In genomic region chr1:207885129-207886032, GRCh38 we compare ENCODE assay signal across 1 cellular context.
TF ChIP-seq lines count a peak whose summit lies in the region.

No MANE protein-coding gene starts in this region.

TF ChIP-seq in K562, 482 proteins besides CTCF, POLR2A, EP300 and RAD21 (continued from another document and continues in another):
- TF ChIP-seq ZBTB26 (CRISPR knock-in tag; IDR thresholded peaks at IDR 0.05) = no peak; the same call in 1 of the 2 replicates
- no peak for TF ChIP-seq TCF7 (IDR thresholded peaks at IDR 0.05; ENCODE audit: borderline replicate concordance)
- TF ChIP-seq ZNF134 (CRISPR knock-in tag; conservative IDR thresholded peaks at IDR 0.05) = 0 out of 2 replicates have a peak, but pooled peaks have one; percentile 14
- peak; percentile 60; the same call in 1 of the 2 replicates for TF ChIP-seq SMARCA5 (IDR thresholded peaks at IDR 0.05)
- TF ChIP-seq SMARCB1 (IDR thresholded peaks at IDR 0.05; ENCODE audit: insufficient read length, low read depth) = no peak
- TF ChIP-seq CC2D1A (IDR thresholded peaks at IDR 0.05) = peak; percentile 87
- no peak for TF ChIP-seq HDAC8 (tag; IDR thresholded peaks at IDR 0.05)
- no peak for TF ChIP-seq ERF (CRISPR knock-in tag; IDR thresholded peaks at IDR 0.05)
- no peak for TF ChIP-seq HIVEP1 (CRISPR knock-in tag; IDR thresholded peaks at IDR 0.05)
- TF ChIP-seq KDM5B (IDR thresholded peaks at IDR 0.05; ENCODE audit: insufficient replicate concordance, low read depth, low read length) = no peak
- TF ChIP-seq ZNF584 (CRISPR knock-in tag; IDR thresholded peaks at IDR 0.05; ENCODE audit: low read depth) = no peak
- TF ChIP-seq ILK (tag; IDR thresholded peaks at IDR 0.05; ENCODE audit: borderline replicate concordance, low read depth) = no peak
- TF ChIP-seq FOXO4 (CRISPR knock-in tag; IDR thresholded peaks at IDR 0.05) = no peak
- no peak for TF ChIP-seq PPARD (CRISPR knock-in tag; IDR thresholded peaks at IDR 0.05)
- peak in 1 of 2 experiments; percentile 55; a peak in 3 of 4 replicates for TF ChIP-seq NRF1 (conservative IDR thresholded peaks at IDR 0.05 in 1 of 2, IDR thresholded peaks at IDR 0.05 in 1 of 2)
- TF ChIP-seq GMEB1 (CRISPR knock-in tag; IDR thresholded peaks at IDR 0.05) = no peak; the same call in 1 of the 2 replicates
- TF ChIP-seq MLX (CRISPR knock-in tag; conservative IDR thresholded peaks at IDR 0.05) = no peak
- TF ChIP-seq HMG20B (CRISPR knock-in tag; IDR thresholded peaks at IDR 0.05) = no peak; the same call in 1 of the 2 replicates
- peak in 1 of 2 experiments; percentile 70; a peak in 2 of 4 replicates for TF ChIP-seq TEAD1 (CRISPR knock-in tag; IDR thresholded peaks at IDR 0.05)
- TF ChIP-seq HBP1 (CRISPR knock-in tag; IDR thresholded peaks at IDR 0.05) = no peak
- TF ChIP-seq FUS (optimal IDR thresholded peaks at IDR 0.05; ENCODE audit: low read depth, low read length) = no peak
- no peak for TF ChIP-seq COPS2 (conservative IDR thresholded peaks at IDR 0.05)
- TF ChIP-seq STAG1 (CRISPR knock-in tag; IDR thresholded peaks at IDR 0.05; ENCODE audit: borderline replicate concordance) = peak; percentile 84
- TF ChIP-seq CBFA2T3 (IDR thresholded peaks at IDR 0.05) = peak; percentile 64
- no peak for TF ChIP-seq AFF1 (IDR thresholded peaks at IDR 0.05; ENCODE audit: low read depth in 1 of 2, partially characterized antibody in 2 of 2)
- no peak for TF ChIP-seq MXI1 (IDR thresholded peaks at IDR 0.05; ENCODE audit: low read depth, low read length)
- TF ChIP-seq PATZ1 (CRISPR knock-in tag; IDR thresholded peaks at IDR 0.05; ENCODE audit: borderline replicate concordance) = no peak
- TF ChIP-seq RERE (CRISPR knock-in tag; IDR thresholded peaks at IDR 0.05; ENCODE audit: borderline replicate concordance) = no peak
- no peak for TF ChIP-seq CEBPG (CRISPR knock-in tag; IDR thresholded peaks at IDR 0.05)
- no peak for TF ChIP-seq CEBPG (tag; conservative IDR thresholded peaks at IDR 0.05 in 1 of 2, IDR thresholded peaks at IDR 0.05 in 1 of 2)
- TF ChIP-seq GATAD2B (IDR thresholded peaks at IDR 0.05; ENCODE audit: borderline replicate concordance) = no peak
- no peak for TF ChIP-seq RBM34 (IDR thresholded peaks at IDR 0.05; ENCODE audit: borderline replicate concordance, insufficient read depth, low read length)
- no peak for TF ChIP-seq FOXJ3 (CRISPR knock-in tag; IDR thresholded peaks at IDR 0.05)
- no peak for TF ChIP-seq HDGF (IDR thresholded peaks at IDR 0.05)
- TF ChIP-seq IRF2 (CRISPR knock-in tag; IDR thresholded peaks at IDR 0.05) = no peak
- no peak for TF ChIP-seq HDAC1 (IDR thresholded peaks at IDR 0.05)
- TF ChIP-seq ZNF764 (CRISPR knock-in tag; IDR thresholded peaks at IDR 0.05; ENCODE audit: low read depth) = no peak
- no peak for TF ChIP-seq POLR2G (IDR thresholded peaks at IDR 0.05; ENCODE audit: low read depth, low read length)
- no peak for TF ChIP-seq ZNF436 (CRISPR knock-in tag; IDR thresholded peaks at IDR 0.05)
